Comparison of ENCODE assay signal across 2 cellular contexts in the genomic region with DNA sequence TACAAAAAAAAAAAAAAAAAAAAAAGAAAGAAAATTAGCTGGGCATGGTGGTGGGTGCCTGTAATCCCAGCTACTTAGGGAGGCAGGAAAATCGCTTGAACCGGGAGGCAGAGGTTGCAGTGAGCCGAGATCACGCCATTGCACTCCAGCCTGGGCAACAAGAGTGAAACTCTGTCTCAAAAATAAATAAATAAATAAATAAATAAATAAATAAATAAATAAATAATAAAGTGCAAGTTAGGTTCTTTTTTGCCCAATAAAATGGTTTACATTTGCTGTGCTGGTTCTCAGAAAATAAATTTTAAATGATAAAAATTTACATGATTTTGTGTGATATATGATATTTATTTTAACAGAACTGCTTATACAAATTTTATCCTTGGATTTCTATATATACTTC.
DNase-seq lines count a peak whose midpoint lies in the region; ATAC-seq, FAIRE-seq and TF ChIP-seq lines count a peak whose summit lies in the region.
"Not testable (repeated sequence)": the region's sequence is repeated elsewhere in the genome, so short reads cannot be mapped to it uniquely, and the experiment has no call there.

No MANE protein-coding gene starts in this region.

- not testable (repeated sequence) for TF ChIP-seq POLR2A in A549 (IDR thresholded peaks at IDR 0.05; ENCODE audit: low read length)

- not testable (repeated sequence) for DNase-seq in A549 (ENCODE audit: low read depth in 1 of 2, low spot score in 1 of 2)

- H3K9me3 ChIP-seq in A549; HEK293 (ENCODE audit: control insufficient read depth, insufficient read depth, low read depth, low read length): not testable (repeated sequence)

- H3K4me2 ChIP-seq in A549: not testable (repeated sequence)

- not testable (repeated sequence) for H3K36me3 ChIP-seq in HEK293 (ENCODE audit: control insufficient read depth in 2 of 2, insufficient read depth in 1 of 2, low read length in 2 of 2)

- FAIRE-seq in A549 (lab: Jason Lieb, UNC): not testable (repeated sequence)

- WGBS in A549 (ENCODE audit: missing lambda C conversion rate): 6% methylated on average over 4 of the region's 4 CpGs

- H3K27ac ChIP-seq in A549; HEK293 (ENCODE audit: extremely low read depth, low read depth, low read length): not testable (repeated sequence)

- not testable (repeated sequence) for TF ChIP-seq RAD21 in A549 (conservative IDR thresholded peaks at IDR 0.05 in 1 of 2, IDR thresholded peaks at IDR 0.05 in 1 of 2)

- not testable (repeated sequence) for ATAC-seq in A549

- TF ChIP-seq CTCF in A549 (IDR thresholded peaks at IDR 0.05); HEK293 (tag by site-specific recombination; IDR thresholded peaks at IDR 0.05): not testable (repeated sequence)

- H3K4me1 ChIP-seq in A549; HEK293 (ENCODE audit: control insufficient read depth, insufficient read depth, low read length): not testable (repeated sequence)

- POLR2A ChIA-PET in A549 (lab: Yijun Ruan, JAX); HEK293 (lab: Yijun Ruan, JAX): not testable (repeated sequence)

- H3K4me3 ChIP-seq in A549; HEK293 (ENCODE audit: low read depth, low read length): not testable (repeated sequence)

- CTCF ChIA-PET in A549 (lab: Yijun Ruan, JAX); HEK293 (lab: Yijun Ruan, JAX): not testable (repeated sequence)

- not testable (repeated sequence) for TF ChIP-seq EP300 in A549 (IDR thresholded peaks at IDR 0.05)

TF ChIP-seq in A549, 52 proteins besides CTCF, POLR2A, EP300 and RAD21:
- TF ChIP-seq ZC3H11A (IDR thresholded peaks at IDR 0.05): peak; percentile 36; the same call in 1 of the 2 replicates

TF ChIP-seq in HEK293, 187 proteins besides CTCF, POLR2A, EP300 and RAD21 (continues in another document):
- peak; percentile 83 for TF ChIP-seq ZNF426 (tag by site-specific recombination; IDR thresholded peaks at IDR 0.05)
- TF ChIP-seq, protein P1, sequence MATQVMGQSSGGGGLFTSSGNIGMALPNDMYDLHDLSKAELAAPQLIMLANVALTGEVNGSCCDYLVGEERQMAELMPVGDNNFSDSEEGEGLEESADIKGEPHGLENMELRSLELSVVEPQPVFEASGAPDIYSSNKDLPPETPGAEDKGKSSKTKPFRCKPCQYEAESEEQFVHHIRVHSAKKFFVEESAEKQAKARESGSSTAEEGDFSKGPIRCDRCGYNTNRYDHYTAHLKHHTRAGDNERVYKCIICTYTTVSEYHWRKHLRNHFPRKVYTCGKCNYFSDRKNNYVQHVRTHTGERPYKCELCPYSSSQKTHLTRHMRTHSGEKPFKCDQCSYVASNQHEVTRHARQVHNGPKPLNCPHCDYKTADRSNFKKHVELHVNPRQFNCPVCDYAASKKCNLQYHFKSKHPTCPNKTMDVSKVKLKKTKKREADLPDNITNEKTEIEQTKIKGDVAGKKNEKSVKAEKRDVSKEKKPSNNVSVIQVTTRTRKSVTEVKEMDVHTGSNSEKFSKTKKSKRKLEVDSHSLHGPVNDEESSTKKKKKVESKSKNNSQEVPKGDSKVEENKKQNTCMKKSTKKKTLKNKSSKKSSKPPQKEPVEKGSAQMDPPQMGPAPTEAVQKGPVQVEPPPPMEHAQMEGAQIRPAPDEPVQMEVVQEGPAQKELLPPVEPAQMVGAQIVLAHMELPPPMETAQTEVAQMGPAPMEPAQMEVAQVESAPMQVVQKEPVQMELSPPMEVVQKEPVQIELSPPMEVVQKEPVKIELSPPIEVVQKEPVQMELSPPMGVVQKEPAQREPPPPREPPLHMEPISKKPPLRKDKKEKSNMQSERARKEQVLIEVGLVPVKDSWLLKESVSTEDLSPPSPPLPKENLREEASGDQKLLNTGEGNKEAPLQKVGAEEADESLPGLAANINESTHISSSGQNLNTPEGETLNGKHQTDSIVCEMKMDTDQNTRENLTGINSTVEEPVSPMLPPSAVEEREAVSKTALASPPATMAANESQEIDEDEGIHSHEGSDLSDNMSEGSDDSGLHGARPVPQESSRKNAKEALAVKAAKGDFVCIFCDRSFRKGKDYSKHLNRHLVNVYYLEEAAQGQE (tag by site-specific recombination; IDR thresholded peaks at IDR 0.05): peak; percentile 65; the same call in 1 of the 2 replicates
- TF ChIP-seq ZBTB21 (tag by site-specific recombination; IDR thresholded peaks at IDR 0.05): peak; percentile 34; the same call in 1 of the 2 replicates
- peak; percentile 24 for TF ChIP-seq ZNF510 (tag by site-specific recombination; IDR thresholded peaks at IDR 0.05; ENCODE audit: insufficient replicate concordance)
- 0 out of 2 replicates have a peak, but pooled peaks have one; percentile 42 for TF ChIP-seq ZNF433 (tag by site-specific recombination; IDR thresholded peaks at IDR 0.05; ENCODE audit: low read depth)
- TF ChIP-seq ZNF555 (tag by site-specific recombination; conservative IDR thresholded peaks at IDR 0.05): peak; percentile 69
- TF ChIP-seq ZNF394 (tag by site-specific recombination; IDR thresholded peaks at IDR 0.05; ENCODE audit: borderline replicate concordance): peak; percentile 88; the same call in 1 of the 2 replicates
- TF ChIP-seq ZNF518A (tag by site-specific recombination; conservative IDR thresholded peaks at IDR 0.05; ENCODE audit: low read depth): peak; percentile 80
- 0 out of 2 replicates have a peak, but pooled peaks have one; percentile 34 for TF ChIP-seq ZNF629 (tag by site-specific recombination; IDR thresholded peaks at IDR 0.05)
- TF ChIP-seq, protein P2, sequence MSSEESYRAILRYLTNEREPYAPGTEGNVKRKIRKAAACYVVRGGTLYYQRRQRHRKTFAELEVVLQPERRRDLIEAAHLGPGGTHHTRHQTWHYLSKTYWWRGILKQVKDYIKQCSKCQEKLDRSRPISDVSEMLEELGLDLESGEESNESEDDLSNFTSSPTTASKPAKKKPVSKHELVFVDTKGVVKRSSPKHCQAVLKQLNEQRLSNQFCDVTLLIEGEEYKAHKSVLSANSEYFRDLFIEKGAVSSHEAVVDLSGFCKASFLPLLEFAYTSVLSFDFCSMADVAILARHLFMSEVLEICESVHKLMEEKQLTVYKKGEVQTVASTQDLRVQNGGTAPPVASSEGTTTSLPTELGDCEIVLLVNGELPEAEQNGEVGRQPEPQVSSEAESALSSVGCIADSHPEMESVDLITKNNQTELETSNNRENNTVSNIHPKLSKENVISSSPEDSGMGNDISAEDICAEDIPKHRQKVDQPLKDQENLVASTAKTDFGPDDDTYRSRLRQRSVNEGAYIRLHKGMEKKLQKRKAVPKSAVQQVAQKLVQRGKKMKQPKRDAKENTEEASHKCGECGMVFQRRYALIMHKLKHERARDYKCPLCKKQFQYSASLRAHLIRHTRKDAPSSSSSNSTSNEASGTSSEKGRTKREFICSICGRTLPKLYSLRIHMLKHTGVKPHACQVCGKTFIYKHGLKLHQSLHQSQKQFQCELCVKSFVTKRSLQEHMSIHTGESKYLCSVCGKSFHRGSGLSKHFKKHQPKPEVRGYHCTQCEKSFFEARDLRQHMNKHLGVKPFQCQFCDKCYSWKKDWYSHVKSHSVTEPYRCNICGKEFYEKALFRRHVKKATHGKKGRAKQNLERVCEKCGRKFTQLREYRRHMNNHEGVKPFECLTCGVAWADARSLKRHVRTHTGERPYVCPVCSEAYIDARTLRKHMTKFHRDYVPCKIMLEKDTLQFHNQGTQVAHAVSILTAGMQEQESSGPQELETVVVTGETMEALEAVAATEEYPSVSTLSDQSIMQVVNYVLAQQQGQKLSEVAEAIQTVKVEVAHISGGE (tag by site-specific recombination; conservative IDR thresholded peaks at IDR 0.05; ENCODE audit: low read depth): peak; percentile 72
- TF ChIP-seq ZBTB8A (tag by site-specific recombination; IDR thresholded peaks at IDR 0.05): peak; percentile 75
- peak; percentile 71; the same call in 1 of the 2 replicates for TF ChIP-seq ZNF202 (tag by site-specific recombination; IDR thresholded peaks at IDR 0.05; ENCODE audit: borderline replicate concordance)
- TF ChIP-seq ZNF140 (tag by site-specific recombination; IDR thresholded peaks at IDR 0.05): peak; percentile 69; the same call in 1 of the 2 replicates
- TF ChIP-seq ZNF266 (tag by site-specific recombination; IDR thresholded peaks at IDR 0.05; ENCODE audit: low read depth): 0 out of 2 replicates have a peak, but pooled peaks have one; percentile 20
